In the genomic region with DNA sequence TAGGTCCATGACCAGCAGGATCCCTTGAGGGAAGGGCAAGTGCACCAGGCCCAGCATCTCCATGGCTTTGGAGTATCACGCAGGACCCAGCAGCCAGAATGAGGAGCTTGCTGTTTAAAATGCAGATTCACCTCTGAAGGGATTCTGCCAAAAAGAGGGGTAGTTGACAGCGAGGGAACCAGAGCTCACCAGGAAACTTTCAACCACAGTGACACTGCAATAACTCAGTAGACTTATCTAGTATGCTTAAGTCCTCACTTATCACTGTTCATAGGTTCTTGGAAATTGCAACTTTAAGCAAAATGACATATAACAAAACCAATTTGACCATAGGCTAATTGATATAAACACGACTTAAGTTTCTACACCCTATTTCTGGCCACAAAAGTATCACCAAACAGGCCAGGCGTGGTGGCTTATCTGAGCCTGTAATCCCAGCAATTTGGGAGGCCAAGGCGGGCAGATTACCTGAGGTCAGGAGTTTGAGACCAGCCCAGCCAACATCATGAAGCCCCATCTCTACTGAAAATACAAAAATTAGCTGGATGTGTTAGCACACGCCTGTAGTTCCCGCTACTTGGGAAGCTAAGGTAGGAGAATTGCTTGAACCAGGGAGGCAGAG, we compare ENCODE assay signal across 24 cellular contexts.
"Had no signal": no experiment of that assay in that cellular context is flagged by ENCODE, and none has a peak within 500 bp of the region (broad histone marks: within the 10 kb centered on the region; RNA-seq: fewer than 3 reads in every experiment).

No MANE protein-coding gene starts in this region.

- H3K27ac ChIP-seq: cardiac muscle cell, hepatocyte, neural progenitor cell, prostate gland, right atrium auricular region, suprapubic skin, vagina had no signal

- H3K36me3 Mint-ChIP-seq: activated naive CD8-positive, alpha-beta T cell treated with anti-CD3 and anti-CD28 coated beads for 36 hours; neural progenitor cell had no signal

- H3K9me3 ChIP-seq: mucosa of descending colon, prostate gland, right atrium auricular region, suprapubic skin, vagina had no signal

- DNase-seq: activated CD4-positive, alpha-beta T cell treated with anti-CD3 and anti-CD28 coated beads for 48 hours; activated CD4-positive, CD25-positive, alpha-beta regulatory T cell; activated CD8-positive, alpha-beta memory T cell treated with anti-CD3 and anti-CD28 coated beads for 24 hours; activated gamma-delta T cell treated with Interleukin-2 at 50 U/mL for 16 hours; activated naive CD8-positive, alpha-beta T cell treated with anti-CD3 and anti-CD28 coated beads for 36 hours; amniotic stem cell; effector CD8-positive, alpha-beta T cell; left cardiac atrium; mesenchymal stem cell; mucosa of descending colon; naive B cell; stimulated activated naive CD8-positive, alpha-beta T cell treated with anti-CD3 and anti-CD28 coated beads, Interleukin-15, amount 100 ng/mL, for 72 hours; trophoblast cell had no signal

- H2AFZ ChIP-seq: hepatocyte, neural progenitor cell had no signal

- H3K4me1 Mint-ChIP-seq: neural progenitor cell had no signal

- H3K27me3 Mint-ChIP-seq: activated naive CD8-positive, alpha-beta T cell treated with anti-CD3 and anti-CD28 coated beads for 36 hours; stimulated activated naive CD8-positive, alpha-beta T cell treated with anti-CD3 and anti-CD28 coated beads, Interleukin-15, amount 100 ng/mL, for 72 hours had no signal

- H3K27me3 ChIP-seq: cardiac muscle cell, hepatocyte, neural progenitor cell, right atrium auricular region, suprapubic skin, vagina had no signal

- FAIRE-seq: endothelial cell of umbilical vein, TTC549 had no signal

- H3K4me2 ChIP-seq: hepatocyte, neural progenitor cell had no signal

- H3K9me3 Mint-ChIP-seq: activated naive CD8-positive, alpha-beta T cell treated with anti-CD3 and anti-CD28 coated beads for 36 hours; dendritic cell treated with granulocyte-macrophage colony-stimulating factor and Interleukin-4, amounts not matched to agents 40 ng/mL and 50 ng/mL, for 4 days; naive B cell; stimulated activated naive CD8-positive, alpha-beta T cell treated with anti-CD3 and anti-CD28 coated beads, Interleukin-15, amount 100 ng/mL, for 72 hours; T-helper 1 cell treated with Interleukin-12 subunit alpha and Interleukin-12 subunit beta and Interleukin-4 antibody, amounts not matched to agents 30 μg/mL and 1 μg/mL, for 36 hours had no signal

- H3K4me3 Mint-ChIP-seq: activated naive CD8-positive, alpha-beta T cell treated with anti-CD3 and anti-CD28 coated beads for 36 hours; dendritic cell treated with granulocyte-macrophage colony-stimulating factor and Interleukin-4, amounts not matched to agents 40 ng/mL and 50 ng/mL, for 4 days; naive B cell; neural progenitor cell; stimulated activated naive CD8-positive, alpha-beta T cell treated with anti-CD3 and anti-CD28 coated beads, Interleukin-15, amount 100 ng/mL, for 72 hours; T-helper 1 cell treated with Interleukin-12 subunit alpha and Interleukin-12 subunit beta and Interleukin-4 antibody, amounts not matched to agents 30 μg/mL and 1 μg/mL, for 36 hours had no signal

- H3K9ac ChIP-seq: neural progenitor cell had no signal

- ATAC-seq: left cardiac atrium; mucosa of descending colon; stimulated activated naive CD8-positive, alpha-beta T cell treated with anti-CD3 and anti-CD28 coated beads, Interleukin-15, amount 100 ng/mL, for 72 hours had no signal

- H3K79me2 ChIP-seq: hepatocyte had no signal

- H3K27ac Mint-ChIP-seq: activated naive CD8-positive, alpha-beta T cell treated with anti-CD3 and anti-CD28 coated beads for 36 hours; dendritic cell treated with granulocyte-macrophage colony-stimulating factor and Interleukin-4, amounts not matched to agents 40 ng/mL and 50 ng/mL, for 4 days; neural progenitor cell; T-helper 1 cell treated with Interleukin-12 subunit alpha and Interleukin-12 subunit beta and Interleukin-4 antibody, amounts not matched to agents 30 μg/mL and 1 μg/mL, for 36 hours had no signal

- H3K4me3 ChIP-seq: cardiac muscle cell, hepatocyte, mucosa of descending colon, neural progenitor cell, prostate gland, right atrium auricular region, suprapubic skin, vagina had no signal

- H3K4me1 ChIP-seq: neural progenitor cell, prostate gland, right atrium auricular region, vagina had no signal

- H3K36me3 ChIP-seq: cardiac muscle cell, neural progenitor cell, prostate gland, right atrium auricular region, suprapubic skin, vagina had no signal
